ENCODE assay signal across 8 cellular contexts in the genomic region with DNA sequence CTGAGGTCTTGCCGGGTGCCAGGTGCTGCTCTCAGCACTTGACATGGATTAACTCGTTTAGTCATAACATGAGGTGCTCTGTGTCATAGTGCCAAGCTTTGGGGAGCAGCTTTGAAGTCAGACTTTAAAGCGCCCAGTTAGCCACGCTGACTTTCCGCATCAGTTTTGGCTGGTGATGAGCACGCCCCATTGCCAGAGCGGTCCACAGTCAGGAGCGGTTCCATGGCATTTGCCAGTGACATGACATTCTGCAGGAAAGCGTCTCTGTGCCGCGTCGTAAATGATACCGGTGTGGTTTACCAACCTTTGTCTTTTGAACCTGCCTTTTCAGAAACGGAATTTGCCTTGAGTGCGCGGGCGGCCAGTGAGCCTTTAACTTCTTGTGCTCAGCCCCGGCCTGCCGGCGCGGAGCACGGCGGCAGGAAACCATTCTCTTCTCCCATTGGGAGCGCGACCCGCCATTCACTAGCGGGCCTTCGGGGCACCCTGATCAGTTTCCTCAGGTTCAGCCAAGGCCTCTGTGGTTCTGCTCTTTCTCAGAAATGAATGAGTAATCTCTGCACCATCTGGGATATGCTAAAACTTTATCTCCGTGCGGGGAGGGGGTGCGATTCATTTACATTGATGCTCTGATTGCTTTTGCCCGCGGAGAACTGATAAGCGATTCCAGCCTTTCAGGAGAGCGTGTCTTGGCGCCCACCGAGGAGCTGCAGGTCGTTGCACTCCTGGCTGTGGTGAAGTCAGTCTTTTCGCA. TPM values are rescaled to one million over a fixed set of nuclear protein-coding genes. Genes with fewer than 3 reads are reported as not detected.
DNase-seq lines count a peak whose midpoint lies in the region; ATAC-seq and TF ChIP-seq lines count a peak whose summit lies in the region.

No MANE protein-coding gene starts in this region.

- peak; percentile 90 to 91 for ATAC-seq in activated naive CD4-positive, alpha-beta T cell treated with anti-CD3 and anti-CD28 coated beads, Interleukin-2, amount 50 U/mL, for 72 hours

- no peaks in the 10 kb centered on the region for H3K36me3 Mint-ChIP-seq in activated naive CD4-positive, alpha-beta T cell treated with anti-CD3 and anti-CD28 coated beads, Interleukin-2, amount 50 U/mL, for 72 hours

- intact Hi-C loops in left ventricle myocardium inferior (cut with micrococcal nuclease), result no loop called here

- H3K27me3 ChIP-seq in left ventricle myocardium inferior (ENCODE audit: low read depth), result peaks cover 4% of the 10 kb centered on the region

- H3K4me1 ChIP-seq in left ventricle myocardium inferior, result peaks cover 19% of the 10 kb centered on the region

- peak overlapping the region; percentile 44 for H3K27ac ChIP-seq in left ventricle myocardium inferior (replicated peaks)

- TF ChIP-seq CTCF in left ventricle myocardium inferior (IDR thresholded peaks at IDR 0.05; ENCODE audit: borderline replicate concordance), result no peak

- no peaks in the 10 kb centered on the region for H3K9me3 ChIP-seq in left ventricle myocardium inferior (replicated peaks)

- no peaks in the 10 kb centered on the region for H3K36me3 ChIP-seq in left ventricle myocardium inferior

- peak overlapping the region; percentile 63 for H3K4me3 ChIP-seq in left ventricle myocardium inferior

- DNase-seq in NCI-H1092 treated with DMSO at 0.1 percent for 48 hours (lab: John Stamatoyannopoulos, UW) (peak; percentile 29), NCI-H1092 (lab: John Stamatoyannopoulos, UW) (no peak), NCI-H2227 (lab: John Stamatoyannopoulos, UW; ENCODE audit: unreplicated experiment) (peak; percentile 57), left ventricle myocardium inferior (peak; percentile 54), putamen (ENCODE audit: low spot score) (peak; percentile 32), NCI-H2171 treated with DMSO at 0.1 percent for 48 hours (lab: John Stamatoyannopoulos, UW) (no peak), foreskin melanocyte (no peak)
- DNase-seq in activated naive CD4-positive, alpha-beta T cell treated with anti-CD3 and anti-CD28 coated beads, Interleukin-2, amount 50 U/mL, for 72 hours (ENCODE audit: low spot score in 2 of 2), result peak; percentile 45 to 73

- peak overlapping the region in 1 of 2 donors; percentile 58 for H3K27ac Mint-ChIP-seq in activated naive CD4-positive, alpha-beta T cell treated with anti-CD3 and anti-CD28 coated beads, Interleukin-2, amount 50 U/mL, for 72 hours

- H3K9me3 Mint-ChIP-seq in activated naive CD4-positive, alpha-beta T cell treated with anti-CD3 and anti-CD28 coated beads, Interleukin-2, amount 50 U/mL, for 72 hours, result no peaks in the 10 kb centered on the region

RNA-seq across cellular contexts. Expression of gene SLC2A2, which starts 1.7 kb away (rescaled TPM):
- not detected for total RNA-seq in activated naive CD4-positive, alpha-beta T cell treated with anti-CD3 and anti-CD28 coated beads, Interleukin-2, amount 50 U/mL, for 72 hours
- total RNA-seq in left ventricle myocardium inferior, result not detected

Comparison
In these comparisons a context has a peak if more than half of its experiments do, and no peak if none do; other contexts are left out.
1. DNase-seq: peak in NCI-H1092 treated with DMSO at 0.1 percent for 48 hours (single experiment), NCI-H2227 (single experiment), activated naive CD4-positive, alpha-beta T cell treated with anti-CD3 and anti-CD28 coated beads, Interleukin-2, amount 50 U/mL, for 72 hours (2 of 2), left ventricle myocardium inferior (single experiment) and putamen (single experiment); none in NCI-H1092 (single experiment), NCI-H2171 treated with DMSO at 0.1 percent for 48 hours (single experiment) and foreskin melanocyte (single experiment).